14 cellular contexts compared by ENCODE assay signal in the genomic region with DNA sequence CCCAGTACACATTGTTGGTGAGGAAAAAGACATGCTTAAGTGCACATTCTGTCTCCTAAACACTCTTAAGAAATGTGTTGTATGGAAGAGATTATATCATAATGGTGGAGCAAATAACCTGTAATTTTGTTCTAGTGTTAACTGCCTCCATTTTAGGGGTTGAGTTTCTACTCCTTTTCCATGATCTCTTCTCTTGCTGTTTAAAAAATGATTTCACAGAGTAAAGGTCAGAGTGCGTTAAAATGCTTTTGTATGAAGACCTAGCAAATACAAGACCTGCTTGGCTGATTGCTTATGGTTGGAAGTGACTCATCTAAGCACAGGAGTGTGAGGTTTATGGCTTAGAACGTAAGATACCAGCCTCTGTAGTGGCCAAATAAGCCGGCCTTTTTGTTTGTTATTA.
A peak's percentile ranks its signal among the peaks of the same experiment; 100 is the strongest.
DNase-seq lines count a peak whose midpoint lies in the region; ATAC-seq and TF ChIP-seq lines count a peak whose summit lies in the region.
"Had no signal": no experiment of that assay in that cellular context is flagged by ENCODE, and none has a peak within 500 bp of the region (broad histone marks: within the 10 kb centered on the region; RNA-seq: fewer than 3 reads in every experiment).

No MANE protein-coding gene starts in this region.

- no peak overlapping the region for H3K18ac ChIP-seq in trophoblast cell (ENCODE audit: low read length)

- H4K8ac ChIP-seq in trophoblast cell (ENCODE audit: low read depth, low read length) = no peak overlapping the region

- H3K9me3 Mint-ChIP-seq in stimulated activated naive CD8-positive, alpha-beta T cell treated with anti-CD3 and anti-CD28 coated beads, Interleukin-15, amount 100 ng/mL, for 72 hours = no peaks in the 10 kb centered on the region
- H3K9me3 Mint-ChIP-seq in WTC11 (no peaks in the 10 kb centered on the region), immature natural killer cell (no peaks in the 10 kb centered on the region)

- ATAC-seq in stimulated activated naive CD8-positive, alpha-beta T cell treated with anti-CD3 and anti-CD28 coated beads, Interleukin-15, Interleukin-2, amounts not matched to agents 100 U/mL and 50 U/mL, for 24 hours = peak; percentile 54
- ATAC-seq in stimulated activated naive CD8-positive, alpha-beta T cell treated with anti-CD3 and anti-CD28 coated beads, Interleukin-15, amount 100 ng/mL, for 72 hours = no peak
- ATAC-seq in WTC11 = no peak
- ATAC-seq: gastrocnemius medialis had no signal

- WGBS in trophoblast cell (ENCODE audit: extremely low coverage, insufficient coverage, insufficient read length) = no CpG with 5 or more reads among the region's 3 CpGs

- no peaks in the 10 kb centered on the region for H3K36me3 ChIP-seq in trophoblast cell (ENCODE audit: control insufficient read depth in 1 of 2, insufficient read depth in 2 of 2, low read length in 2 of 2)
- H3K36me3 ChIP-seq: gastrocnemius medialis, left ventricle myocardium inferior had no signal

- peaks cover 5 to 10% of the 10 kb centered on the region in 2 experiments for H3K4me1 ChIP-seq in trophoblast cell (ENCODE audit: control insufficient read depth in 1 of 2, insufficient read depth in 2 of 2, low read length in 2 of 2)
- H3K4me1 ChIP-seq: gastrocnemius medialis had no signal

- no peaks in the 10 kb centered on the region for H3K27me3 ChIP-seq in trophoblast cell (ENCODE audit: insufficient read depth, low read length)
- H3K27me3 ChIP-seq: gastrocnemius medialis had no signal

- CTCF ChIA-PET in WTC11 (lab: Charles Lee) = no interaction called here

- peak overlapping the region in 1 of 2 donors; percentile 49 for H3K27ac Mint-ChIP-seq in stimulated activated naive CD8-positive, alpha-beta T cell treated with anti-CD3 and anti-CD28 coated beads, Interleukin-15, amount 100 ng/mL, for 72 hours
- H3K27ac Mint-ChIP-seq in WTC11 (0 out of 2 replicates have a peak overlapping the region, but pooled peaks have one; percentile 22), immature natural killer cell (peak overlapping the region; percentile 11 to 73 (median 39))
- H3K27ac Mint-ChIP-seq: B cell had no signal

- no peak overlapping the region for H3K27ac ChIP-seq in trophoblast cell (ENCODE audit: low read depth, low read length)
- H3K27ac ChIP-seq: gastrocnemius medialis, left ventricle myocardium inferior had no signal

- H3K9ac ChIP-seq in trophoblast cell (ENCODE audit: low read length) = no peak overlapping the region

- H2BK120ac ChIP-seq in trophoblast cell (ENCODE audit: insufficient read depth, low read length, poor library complexity) = no peak overlapping the region

- no peaks in the 10 kb centered on the region for H3K27me3 Mint-ChIP-seq in stimulated activated naive CD8-positive, alpha-beta T cell treated with anti-CD3 and anti-CD28 coated beads, Interleukin-15, amount 100 ng/mL, for 72 hours
- H3K27me3 Mint-ChIP-seq in WTC11 (ENCODE audit: low read depth) = no peaks in the 10 kb centered on the region
- peaks cover 0 to 4% (median 0%) of the 10 kb centered on the region in 3 donors for H3K27me3 Mint-ChIP-seq in immature natural killer cell (ENCODE audit: low read depth in 3 of 3)
- H3K27me3 Mint-ChIP-seq: B cell had no signal

- no peaks in the 10 kb centered on the region for H3K79me2 ChIP-seq in trophoblast cell (ENCODE audit: control insufficient read depth, insufficient read depth, low read length, poor library complexity)

- no peak overlapping the region for H2BK5ac ChIP-seq in trophoblast cell (ENCODE audit: low read depth, low read length, poor library complexity)

- no peak overlapping the region for H3K23ac ChIP-seq in trophoblast cell (ENCODE audit: low read length)

- no peak overlapping the region for H3K4me2 ChIP-seq in trophoblast cell (ENCODE audit: low read length)

- H2AK5ac ChIP-seq in trophoblast cell (ENCODE audit: low read length) = no peak overlapping the region

- POLR2A ChIA-PET in WTC11 (lab: Charles Lee) = no interaction called here

- no peak overlapping the region for H2BK12ac ChIP-seq in trophoblast cell (ENCODE audit: low read length)

- no peak overlapping the region for H3K14ac ChIP-seq in trophoblast cell (ENCODE audit: low read length)

- no peak overlapping the region for H4K12ac ChIP-seq in trophoblast cell (ENCODE audit: low read depth, low read length)

- H3K36me3 Mint-ChIP-seq in WTC11 (peaks cover 9% of the 10 kb centered on the region; the same call in 1 of the 2 replicates), immature natural killer cell (peaks cover 5 to 10% (median 7%) of the 10 kb centered on the region in 3 donors)

- no peaks in the 10 kb centered on the region for H3K9me3 ChIP-seq in trophoblast cell (ENCODE audit: insufficient read depth, low read depth, low read length)
- H3K9me3 ChIP-seq: gastrocnemius medialis, left ventricle myocardium inferior had no signal

- H2AFZ ChIP-seq in trophoblast cell (ENCODE audit: insufficient read depth, low read length, poor library complexity) = no peak overlapping the region

- TF ChIP-seq CTCF in WTC11 (IDR thresholded peaks at IDR 0.05) = no peak

- H3K79me1 ChIP-seq in trophoblast cell (ENCODE audit: low read length) = peaks cover 2% of the 10 kb centered on the region

- DNase-seq in stimulated activated naive CD8-positive, alpha-beta T cell treated with anti-CD3 and anti-CD28 coated beads, Interleukin-15, Interleukin-2, amounts not matched to agents 100 U/mL and 50 U/mL, for 24 hours = no peak
- DNase-seq in stimulated activated naive CD8-positive, alpha-beta T cell treated with anti-CD3 and anti-CD28 coated beads, Interleukin-15, amount 100 ng/mL, for 72 hours = no peak
- DNase-seq in WTC11 (ENCODE audit: low spot score) = no peak
- DNase-seq in immature natural killer cell = no peak
- DNase-seq in iPS-NIHi11 (ENCODE audit: low spot score) = no peak
- DNase-seq in trophoblast cell = no peak
- no peak for DNase-seq in C1 segment of cervical spinal cord (lab: John Stamatoyannopoulos, UW)
- DNase-seq in activated naive CD4-positive, alpha-beta T cell (lab: John Stamatoyannopoulos, UW) = no peak
- DNase-seq: gastrocnemius medialis, left ventricle myocardium inferior, NCI-H1092 treated with DMSO at 0.1 percent for 48 hours, NCI-H82, nucleus accumbens had no signal

- H3K4ac ChIP-seq in trophoblast cell (ENCODE audit: low read depth, low read length) = no peak overlapping the region

- H3K4me1 Mint-ChIP-seq in stimulated activated naive CD8-positive, alpha-beta T cell treated with anti-CD3 and anti-CD28 coated beads, Interleukin-15, amount 100 ng/mL, for 72 hours = peaks cover 57% of the 10 kb centered on the region
- H3K4me1 Mint-ChIP-seq in WTC11 (peaks cover 38% of the 10 kb centered on the region), immature natural killer cell (peaks cover 35 to 49% of the 10 kb centered on the region in 2 donors)

- no peak overlapping the region for H4K91ac ChIP-seq in trophoblast cell (ENCODE audit: low read depth, low read length)

- no peak overlapping the region for H3K4me3 ChIP-seq in trophoblast cell (ENCODE audit: low read depth, low read length)
- H3K4me3 ChIP-seq: gastrocnemius medialis, left ventricle myocardium inferior had no signal

- H3K4me3 Mint-ChIP-seq in stimulated activated naive CD8-positive, alpha-beta T cell treated with anti-CD3 and anti-CD28 coated beads, Interleukin-15, amount 100 ng/mL, for 72 hours = no peak overlapping the region
- H3K4me3 Mint-ChIP-seq in WTC11 (no peak overlapping the region), immature natural killer cell (peak overlapping the region in 4 of 5 donors; percentile 32 to 61 (median 42))
- H3K4me3 Mint-ChIP-seq: B cell had no signal

TF ChIP-seq in WTC11, 78 proteins besides CTCF, POLR2A, EP300 and RAD21 (continues in another document):
- TF ChIP-seq FOXP1 (CRISPR knock-in tag; IDR thresholded peaks at IDR 0.05; ENCODE audit: borderline replicate concordance) (no peak), NR2C2 (CRISPR knock-in tag; IDR thresholded peaks at IDR 0.05) (no peak), KAT7 (CRISPR knock-in tag; IDR thresholded peaks at IDR 0.05; ENCODE audit: borderline replicate concordance) (no peak), RELA (CRISPR knock-in tag; IDR thresholded peaks at IDR 0.05; ENCODE audit: borderline replicate concordance) (no peak), GRHL2 (CRISPR knock-in tag; IDR thresholded peaks at IDR 0.05; ENCODE audit: insufficient replicate concordance, severe bottlenecking) (no peak), CREM (CRISPR knock-in tag; IDR thresholded peaks at IDR 0.05) (no peak), ATF1 (CRISPR knock-in tag; IDR thresholded peaks at IDR 0.05) (no peak), FOXJ3 (CRISPR knock-in tag; IDR thresholded peaks at IDR 0.05; ENCODE audit: borderline replicate concordance) (no peak)
- TF ChIP-seq, protein P1, sequence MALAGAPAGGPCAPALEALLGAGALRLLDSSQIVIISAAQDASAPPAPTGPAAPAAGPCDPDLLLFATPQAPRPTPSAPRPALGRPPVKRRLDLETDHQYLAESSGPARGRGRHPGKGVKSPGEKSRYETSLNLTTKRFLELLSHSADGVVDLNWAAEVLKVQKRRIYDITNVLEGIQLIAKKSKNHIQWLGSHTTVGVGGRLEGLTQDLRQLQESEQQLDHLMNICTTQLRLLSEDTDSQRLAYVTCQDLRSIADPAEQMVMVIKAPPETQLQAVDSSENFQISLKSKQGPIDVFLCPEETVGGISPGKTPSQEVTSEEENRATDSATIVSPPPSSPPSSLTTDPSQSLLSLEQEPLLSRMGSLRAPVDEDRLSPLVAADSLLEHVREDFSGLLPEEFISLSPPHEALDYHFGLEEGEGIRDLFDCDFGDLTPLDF (CRISPR knock-in tag; IDR thresholded peaks at IDR 0.05) = no peak
- TF ChIP-seq, protein P2, sequence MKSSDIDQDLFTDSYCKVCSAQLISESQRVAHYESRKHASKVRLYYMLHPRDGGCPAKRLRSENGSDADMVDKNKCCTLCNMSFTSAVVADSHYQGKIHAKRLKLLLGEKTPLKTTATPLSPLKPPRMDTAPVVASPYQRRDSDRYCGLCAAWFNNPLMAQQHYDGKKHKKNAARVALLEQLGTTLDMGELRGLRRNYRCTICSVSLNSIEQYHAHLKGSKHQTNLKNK (CRISPR knock-in tag; IDR thresholded peaks at IDR 0.05) = no peak
- TF ChIP-seq, protein P3, sequence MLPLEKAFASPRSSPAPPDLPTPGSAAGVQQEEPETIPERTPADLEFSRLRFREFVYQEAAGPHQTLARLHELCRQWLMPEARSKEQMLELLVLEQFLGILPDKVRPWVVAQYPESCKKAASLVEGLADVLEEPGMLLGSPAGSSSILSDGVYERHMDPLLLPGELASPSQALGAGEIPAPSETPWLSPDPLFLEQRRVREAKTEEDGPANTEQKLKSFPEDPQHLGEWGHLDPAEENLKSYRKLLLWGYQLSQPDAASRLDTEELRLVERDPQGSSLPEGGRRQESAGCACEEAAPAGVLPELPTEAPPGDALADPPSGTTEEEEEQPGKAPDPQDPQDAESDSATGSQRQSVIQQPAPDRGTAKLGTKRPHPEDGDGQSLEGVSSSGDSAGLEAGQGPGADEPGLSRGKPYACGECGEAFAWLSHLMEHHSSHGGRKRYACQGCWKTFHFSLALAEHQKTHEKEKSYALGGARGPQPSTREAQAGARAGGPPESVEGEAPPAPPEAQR (CRISPR knock-in tag; IDR thresholded peaks at IDR 0.05) = no peak

Comparison
In these comparisons a context has a peak if more than half of its experiments do, and no peak if none do; other contexts are left out.
1. H3K4me3 Mint-ChIP-seq: peak in immature natural killer cell (4 of 5); none in stimulated activated naive CD8-positive, alpha-beta T cell treated with anti-CD3 and anti-CD28 coated beads, Interleukin-15, amount 100 ng/mL, for 72 hours (0 of 2) and WTC11 (single experiment).